8 cellular contexts compared by ENCODE assay signal in genomic region chr3:129184396-129184656, GRCh38. TPM values are rescaled to one million over a fixed set of nuclear protein-coding genes. Genes with fewer than 3 reads are reported as not detected.
DNase-seq lines count a peak whose midpoint lies in the region; ATAC-seq and TF ChIP-seq lines count a peak whose summit lies in the region.

No MANE protein-coding gene starts in this region.

- CTCF ChIA-PET in activated CD8-positive, alpha-beta T cell treated with anti-CD3 and anti-CD28 coated beads, Interleukin-2, amount 10 ng/mL, durations not matched to agents 7 days and 5 days (lab: Charles Lee) = interaction anchor here (1.0 to 3.2 kb wide), 3 partner anchors 40 to 62 kb away, joined by 3 to 31 read pairs (median 3); no protein-coding TSS in a partner anchor

- H3K4me3 ChIP-seq in HUES64 (ENCODE audit: low read length) (peak overlapping the region; percentile 88), cardiac muscle cell (peak overlapping the region; percentile 60), prostate gland (peak overlapping the region; percentile 74 to 98)

- no peak for TF ChIP-seq POLR2A in prostate gland (IDR thresholded peaks at IDR 0.05)

- intact Hi-C loops in prostate gland (cut with DNase I) = loop anchor here (5.0 kb wide), 2 partner anchors 43 to 63 kb away; partner anchors contain the start of gene COPG1

- H3K36me3 ChIP-seq in HUES64 (ENCODE audit: insufficient read depth, low read length) = peaks cover 15% of the 10 kb centered on the region
- H3K36me3 ChIP-seq in cardiac muscle cell = no peaks in the 10 kb centered on the region
- H3K36me3 ChIP-seq in prostate gland = no peaks in the 10 kb centered on the region

- H3K4me1 ChIP-seq in HUES64 (ENCODE audit: insufficient read depth, low read length) (peaks cover 13% of the 10 kb centered on the region), cardiac muscle cell (ENCODE audit: low read depth) (peaks cover 17% of the 10 kb centered on the region), prostate gland (replicated peaks) (peaks cover 12% of the 10 kb centered on the region)

- WGBS in HUES64 = 14% methylated on average over 5 of the region's 5 CpGs
- 0% methylated on average over 5 of the region's 5 CpGs for WGBS in prostate gland

- peak overlapping the region; percentile 100 for H3K9ac ChIP-seq in HUES64 (ENCODE audit: low read depth, low read length)

- TF ChIP-seq CTCF in cardiac muscle cell (IDR thresholded peaks at IDR 0.05; ENCODE audit: low read depth, low read length) (no peak), prostate gland (IDR thresholded peaks at IDR 0.05) (no peak)

- H3K9me3 ChIP-seq in HUES64 (ENCODE audit: insufficient read depth, low read depth, low read length) (no peaks in the 10 kb centered on the region), cardiac muscle cell (ENCODE audit: low read depth) (no peaks in the 10 kb centered on the region), prostate gland (no peaks in the 10 kb centered on the region)

- no peaks in the 10 kb centered on the region for H3K9me3 Mint-ChIP-seq in activated CD8-positive, alpha-beta T cell treated with anti-CD3 and anti-CD28 coated beads, Interleukin-2, amount 10 ng/mL, durations not matched to agents 7 days and 5 days (ENCODE audit: insufficient read depth)

- DNase-seq in NCI-H1417 (lab: John Stamatoyannopoulos, UW) = peak in 2 of 3 experiments; percentile 10 to 88
- no peak for DNase-seq in NCI-H1417 treated with DMSO at 0.1 percent for 48 hours (lab: John Stamatoyannopoulos, UW)
- peak; percentile 31 for DNase-seq in activated CD8-positive, alpha-beta T cell treated with anti-CD3 and anti-CD28 coated beads, Interleukin-2, amount 10 ng/mL, durations not matched to agents 7 days and 5 days
- DNase-seq in cardiac muscle cell (ENCODE audit: low read depth in 1 of 2, low spot score in 1 of 2) = peak; percentile 29 to 30
- no peak for DNase-seq in prostate gland (ENCODE audit: low spot score)
- no peak for DNase-seq in KBM-7
- no peak for DNase-seq in UCSD-AML1 (lab: John Stamatoyannopoulos, UW; ENCODE audit: unreplicated experiment)

- H3K4me3 Mint-ChIP-seq in activated CD8-positive, alpha-beta T cell treated with anti-CD3 and anti-CD28 coated beads, Interleukin-2, amount 10 ng/mL, durations not matched to agents 7 days and 5 days = peak overlapping the region; percentile 92

- peak overlapping the region; percentile 87 for H3K27ac ChIP-seq in HUES64 (ENCODE audit: low read depth, low read length)
- peak overlapping the region; percentile 97 for H3K27ac ChIP-seq in cardiac muscle cell
- peak overlapping the region; percentile 96 to 98 for H3K27ac ChIP-seq in prostate gland

- H3K27me3 ChIP-seq in HUES64 (ENCODE audit: insufficient read depth, low read length) (no peaks in the 10 kb centered on the region), cardiac muscle cell (no peaks in the 10 kb centered on the region), prostate gland (replicated peaks; ENCODE audit: insufficient read depth) (no peaks in the 10 kb centered on the region)

- POLR2A ChIA-PET in activated CD8-positive, alpha-beta T cell treated with anti-CD3 and anti-CD28 coated beads, Interleukin-2, amount 10 ng/mL, durations not matched to agents 7 days and 5 days (lab: Charles Lee) = interaction anchor here (0.7 to 4.0 kb wide), 12 partner anchors 12 to 168 kb away, joined by 3 to 43 read pairs (median 10); partner anchors contain the start of genes COPG1 and RAB43

- in situ Hi-C loops in KBM-7 (cut with MboI; ENCODE audit: low pct_unique_long_range_greater_than_20kb, low sequenced_read_pairs) = no loop called here

- peaks cover 41% of the 10 kb centered on the region for H3K4me1 Mint-ChIP-seq in activated CD8-positive, alpha-beta T cell treated with anti-CD3 and anti-CD28 coated beads, Interleukin-2, amount 10 ng/mL, durations not matched to agents 7 days and 5 days (ENCODE audit: low read depth)

- peak; percentile 8 for ATAC-seq in activated CD8-positive, alpha-beta T cell treated with anti-CD3 and anti-CD28 coated beads, Interleukin-2, amount 10 ng/mL, durations not matched to agents 7 days and 5 days

- peak overlapping the region; percentile 98 for H3K27ac Mint-ChIP-seq in activated CD8-positive, alpha-beta T cell treated with anti-CD3 and anti-CD28 coated beads, Interleukin-2, amount 10 ng/mL, durations not matched to agents 7 days and 5 days

- H3K36me3 Mint-ChIP-seq in activated CD8-positive, alpha-beta T cell treated with anti-CD3 and anti-CD28 coated beads, Interleukin-2, amount 10 ng/mL, durations not matched to agents 7 days and 5 days (ENCODE audit: low read depth) = peaks cover 36% of the 10 kb centered on the region

- no peaks in the 10 kb centered on the region for H3K27me3 Mint-ChIP-seq in activated CD8-positive, alpha-beta T cell treated with anti-CD3 and anti-CD28 coated beads, Interleukin-2, amount 10 ng/mL, durations not matched to agents 7 days and 5 days (ENCODE audit: low read depth)

RNA-seq across cellular contexts. Expression of gene CNBP, which starts 0.6 kb away (rescaled TPM):
- polyA plus RNA-seq in HUES64 (2013, experiment 1 of 2) = 306 TPM
- 339 TPM for polyA plus RNA-seq in HUES64 (2013, experiment 2 of 2)
- total RNA-seq in activated CD8-positive, alpha-beta T cell treated with anti-CD3 and anti-CD28 coated beads, Interleukin-2, amount 10 ng/mL, durations not matched to agents 7 days and 5 days = 100 to 1,000 TPM; 263 to 273 TPM
- 285 and 377 TPM in 2 replicates for total RNA-seq in cardiac muscle cell
- 448 and 619 TPM in 2 replicates for polyA plus RNA-seq in cardiac muscle cell
- 100 to 1,000 TPM; 339 to 523 TPM for total RNA-seq in prostate gland

RNA-seq across cellular contexts. Expression of gene ISY1, which starts 23.5 kb away (rescaled TPM):
- 15.6 TPM for polyA plus RNA-seq in HUES64 (2013, experiment 1 of 2)
- polyA plus RNA-seq in HUES64 (2013, experiment 2 of 2) = 14.9 TPM
- 10 to 100 TPM; 57.9 to 65.7 TPM for total RNA-seq in activated CD8-positive, alpha-beta T cell treated with anti-CD3 and anti-CD28 coated beads, Interleukin-2, amount 10 ng/mL, durations not matched to agents 7 days and 5 days
- total RNA-seq in cardiac muscle cell (17.5 and 20.1 TPM in 2 replicates), prostate gland (10 to 100 TPM; 22.3 to 29.1 TPM)
- 44.7 and 51.9 TPM in 2 replicates for polyA plus RNA-seq in cardiac muscle cell

Comparison
In these comparisons a context has a peak if more than half of its experiments do, and no peak if none do; other contexts are left out.
1. DNase-seq: peak in NCI-H1417 (2 of 3), activated CD8-positive, alpha-beta T cell treated with anti-CD3 and anti-CD28 coated beads, Interleukin-2, amount 10 ng/mL, durations not matched to agents 7 days and 5 days (single experiment) and cardiac muscle cell (2 of 2); none in NCI-H1417 treated with DMSO at 0.1 percent for 48 hours (single experiment), prostate gland (single experiment), KBM-7 (single experiment) and UCSD-AML1 (single experiment).
2. Peak in every context shown above with its lines, with median percentiles within 50 percentile points of each other: H3K27ac ChIP-seq and H3K4me3 ChIP-seq.